Comparison of ENCODE assay signal across 11 cellular contexts in genomic region chr4:2284934-2285664, GRCh38. TPM values are rescaled to one million over a fixed set of nuclear protein-coding genes. Genes with fewer than 3 reads are reported as not detected.
DNase-seq lines count a peak whose midpoint lies in the region; ATAC-seq and TF ChIP-seq lines count a peak whose summit lies in the region.
"Had no signal": no experiment of that assay in that cellular context is flagged by ENCODE, and none has a peak within 500 bp of the region (broad histone marks: within the 10 kb centered on the region; RNA-seq: fewer than 3 reads in every experiment).

No MANE protein-coding gene starts in this region.

- WGBS in mesodermal cell (ENCODE audit: insufficient coverage in 2 of 2), 2 experiments, result 90 to 91% methylated on average over 14 to 16 of the region's 16 CpGs

- H3K4me1 Mint-ChIP-seq in activated CD4-positive, alpha-beta T cell treated with anti-CD3 and anti-CD28 coated beads, Interleukin-2, amount 10 ng/mL, durations not matched to agents 24 days and 14 days, result peaks cover 26% of the 10 kb centered on the region

- in situ Hi-C loops in brain microvascular endothelial cell (cut with HindIII; ENCODE audit: low pct_ligation_motif_present, low sequenced_read_pairs), result no loop called here

- no peak overlapping the region for H3K4me3 ChIP-seq in BLaER1 treated with 17β-estradiol and CSF1 and Interleukin-3, amounts not matched to agents 10 nM and 100 nM
- H3K4me3 ChIP-seq in brain microvascular endothelial cell (ENCODE audit: low read depth, low read length), result no peak overlapping the region
- no peak overlapping the region for H3K4me3 ChIP-seq in mesodermal cell (ENCODE audit: extremely low read depth, insufficient read depth, low read length, poor library complexity, severe bottlenecking)
- H3K4me3 ChIP-seq in H7 (ENCODE audit: insufficient read depth, low read depth, low read length), result no peak overlapping the region

- no peak overlapping the region for H3K4me3 Mint-ChIP-seq in activated CD4-positive, alpha-beta T cell treated with anti-CD3 and anti-CD28 coated beads, Interleukin-2, amount 10 ng/mL, durations not matched to agents 24 days and 14 days
- H3K4me3 Mint-ChIP-seq: activated CD8-positive, alpha-beta memory T cell treated with anti-CD3 and anti-CD28 coated beads, Interleukin-2, amount 10 ng/mL, durations not matched to agents 7 days and 5 days had no signal

- no peak for ATAC-seq in HG03097 (IDR thresholded peaks at IDR 0.05; ENCODE audit: low FRiP score, unreplicated experiment)
- ATAC-seq: activated CD8-positive, alpha-beta memory T cell treated with anti-CD3 and anti-CD28 coated beads, Interleukin-2, amount 10 ng/mL, durations not matched to agents 7 days and 5 days had no signal

- H3K36me3 Mint-ChIP-seq in activated CD4-positive, alpha-beta T cell treated with anti-CD3 and anti-CD28 coated beads, Interleukin-2, amount 10 ng/mL, durations not matched to agents 24 days and 14 days (ENCODE audit: low read depth), result no peaks in the 10 kb centered on the region
- H3K36me3 Mint-ChIP-seq: activated CD8-positive, alpha-beta memory T cell treated with anti-CD3 and anti-CD28 coated beads, Interleukin-2, amount 10 ng/mL, durations not matched to agents 7 days and 5 days had no signal

- H4K20me1 ChIP-seq in BLaER1 treated with 17β-estradiol and CSF1 and Interleukin-3, amounts not matched to agents 10 nM and 100 nM, result peaks cover 0 to 3% (median 0%) of the 10 kb centered on the region in 11 experiments; a peak in 6 of 22 replicates

- H3K27ac ChIP-seq in BLaER1 treated with 17β-estradiol and CSF1 and Interleukin-3, amounts not matched to agents 10 nM and 100 nM, result peak overlapping the region in 6 of 11 experiments; percentile 20 to 52 (median 38); a peak in 10 of 22 replicates
- no peak overlapping the region for H3K27ac ChIP-seq in brain microvascular endothelial cell
- peak overlapping the region; percentile 62 for H3K27ac ChIP-seq in mesodermal cell (ENCODE audit: low read depth, low read length, severe bottlenecking)

- no peaks in the 10 kb centered on the region for H3K9me3 ChIP-seq in BLaER1 treated with 17β-estradiol and CSF1 and Interleukin-3, amounts not matched to agents 10 nM and 100 nM (replicated peaks in 1 of 11)
- no peaks in the 10 kb centered on the region for H3K9me3 ChIP-seq in mesodermal cell (ENCODE audit: control insufficient read depth, low read length)

- H3K4me1 ChIP-seq in BLaER1 treated with 17β-estradiol and CSF1 and Interleukin-3, amounts not matched to agents 10 nM and 100 nM, result peaks cover 37 to 63% (median 56%) of the 10 kb centered on the region in 10 experiments
- peaks cover 19% of the 10 kb centered on the region for H3K4me1 ChIP-seq in mesodermal cell (ENCODE audit: control insufficient read depth, insufficient read depth, low read length, poor library complexity, severe bottlenecking)

- H3K27me3 ChIP-seq in BLaER1 treated with 17β-estradiol and CSF1 and Interleukin-3, amounts not matched to agents 10 nM and 100 nM, result peaks cover 0 to 5% (median 0%) of the 10 kb centered on the region in 11 experiments; a peak in 3 of 22 replicates
- H3K27me3 ChIP-seq in brain microvascular endothelial cell (replicated peaks) (no peaks in the 10 kb centered on the region), H7 (ENCODE audit: control insufficient read depth, insufficient read depth, low read length) (no peaks in the 10 kb centered on the region)

- H3K36me3 ChIP-seq in BLaER1 treated with 17β-estradiol and CSF1 and Interleukin-3, amounts not matched to agents 10 nM and 100 nM, result no peaks in the 10 kb centered on the region; a peak in 1 of 22 replicates
- H3K36me3 ChIP-seq in brain microvascular endothelial cell (replicated peaks) (no peaks in the 10 kb centered on the region), mesodermal cell (ENCODE audit: control insufficient read depth, insufficient read depth, low read length) (no peaks in the 10 kb centered on the region), H7 (replicated peaks; ENCODE audit: control insufficient read depth, insufficient read depth, low read length) (no peaks in the 10 kb centered on the region)

- H3K9me3 Mint-ChIP-seq in activated CD4-positive, alpha-beta T cell treated with anti-CD3 and anti-CD28 coated beads, Interleukin-2, amount 10 ng/mL, durations not matched to agents 24 days and 14 days, result no peaks in the 10 kb centered on the region

- H3K4me2 ChIP-seq in BLaER1 treated with 17β-estradiol and CSF1 and Interleukin-3, amounts not matched to agents 10 nM and 100 nM, result peak overlapping the region; percentile 41 to 83 (median 71)

- DNase-seq in HK-2 (ENCODE audit: unreplicated experiment) (peak; percentile 39), brain microvascular endothelial cell (peak; percentile 37), H7 (no peak), MV-4-11 (lab: John Stamatoyannopoulos, UW) (no peak)
- no peak for DNase-seq in activated CD4-positive, alpha-beta T cell treated with anti-CD3 and anti-CD28 coated beads, Interleukin-2, amount 10 ng/mL, durations not matched to agents 24 days and 14 days
- DNase-seq: activated CD8-positive, alpha-beta memory T cell treated with anti-CD3 and anti-CD28 coated beads, Interleukin-2, amount 10 ng/mL, durations not matched to agents 7 days and 5 days; NCI-H2171; SHP77 had no signal

- intact Hi-C loops in activated CD4-positive, alpha-beta T cell treated with anti-CD3 and anti-CD28 coated beads, Interleukin-2, amount 10 ng/mL, durations not matched to agents 24 days and 14 days (cut with micrococcal nuclease), result loop anchor here (5.0 kb wide), 1 partner anchor 182 kb away; the partner anchor contains the start of gene RNF4

- no peaks in the 10 kb centered on the region for H3K27me3 Mint-ChIP-seq in activated CD4-positive, alpha-beta T cell treated with anti-CD3 and anti-CD28 coated beads, Interleukin-2, amount 10 ng/mL, durations not matched to agents 24 days and 14 days
- H3K27me3 Mint-ChIP-seq: activated CD8-positive, alpha-beta memory T cell treated with anti-CD3 and anti-CD28 coated beads, Interleukin-2, amount 10 ng/mL, durations not matched to agents 7 days and 5 days had no signal

- H3K27ac Mint-ChIP-seq in activated CD4-positive, alpha-beta T cell treated with anti-CD3 and anti-CD28 coated beads, Interleukin-2, amount 10 ng/mL, durations not matched to agents 24 days and 14 days, result no peak overlapping the region
- H3K27ac Mint-ChIP-seq: activated CD8-positive, alpha-beta memory T cell treated with anti-CD3 and anti-CD28 coated beads, Interleukin-2, amount 10 ng/mL, durations not matched to agents 7 days and 5 days had no signal

- H3K9ac ChIP-seq in BLaER1 treated with 17β-estradiol and CSF1 and Interleukin-3, amounts not matched to agents 10 nM and 100 nM, result peak overlapping the region in 6 of 11 experiments; percentile 21 to 57 (median 30); a peak in 7 of 22 replicates

- no peak for TF ChIP-seq CTCF in brain microvascular endothelial cell (IDR thresholded peaks at IDR 0.05; ENCODE audit: low read depth, low read length, missing control alignments)

RNA-seq across cellular contexts. Expression of gene MXD4, which starts 23.2 kb away (rescaled TPM):
- polyA plus RNA-seq in mesodermal cell (2013, experiment 1 of 2), result 61.6 TPM
- 58.8 TPM for polyA plus RNA-seq in mesodermal cell (2013, experiment 2 of 2)
- total RNA-seq in H7 (2014; rRNA removed; shearing (Covaris generic)), result 13.4 and 22.3 TPM in 2 replicates
- 4.9 and 5.2 TPM in 2 replicates for total RNA-seq in activated CD4-positive, alpha-beta T cell treated with anti-CD3 and anti-CD28 coated beads, Interleukin-2, amount 10 ng/mL, durations not matched to agents 24 days and 14 days

RNA-seq across cellular contexts. Expression of gene HAUS3, which starts 43.2 kb away (rescaled TPM):
- 12.6 TPM for polyA plus RNA-seq in mesodermal cell (2013, experiment 1 of 2)
- 16.1 TPM for polyA plus RNA-seq in mesodermal cell (2013, experiment 2 of 2)
- 8.5 and 16.4 TPM in 2 replicates for total RNA-seq in H7 (2014; rRNA removed; shearing (Covaris generic))
- 19.3 and 19.4 TPM in 2 replicates for total RNA-seq in activated CD4-positive, alpha-beta T cell treated with anti-CD3 and anti-CD28 coated beads, Interleukin-2, amount 10 ng/mL, durations not matched to agents 24 days and 14 days

RNA-seq across cellular contexts. Expression of gene POLN, which starts 43.2 kb away (rescaled TPM):
- 3.1 TPM for polyA plus RNA-seq in mesodermal cell (2013, experiment 1 of 2)
- 1.0 TPM for polyA plus RNA-seq in mesodermal cell (2013, experiment 2 of 2)
- total RNA-seq in H7 (2014; rRNA removed; shearing (Covaris generic)), result 0.96 and 2.4 TPM in 2 replicates
- total RNA-seq in activated CD4-positive, alpha-beta T cell treated with anti-CD3 and anti-CD28 coated beads, Interleukin-2, amount 10 ng/mL, durations not matched to agents 24 days and 14 days, result 1.9 and 2.3 TPM in 2 replicates

Comparison
In these comparisons a context has a peak if more than half of its experiments do, and no peak if none do; other contexts are left out.
1. DNase-seq: peak in HK-2 (single experiment) and brain microvascular endothelial cell (single experiment); none in H7 (single experiment), MV-4-11 (single experiment) and activated CD4-positive, alpha-beta T cell treated with anti-CD3 and anti-CD28 coated beads, Interleukin-2, amount 10 ng/mL, durations not matched to agents 24 days and 14 days (single experiment).